Comparison of ENCODE assay signal across 1 cellular context in the genomic region with DNA sequence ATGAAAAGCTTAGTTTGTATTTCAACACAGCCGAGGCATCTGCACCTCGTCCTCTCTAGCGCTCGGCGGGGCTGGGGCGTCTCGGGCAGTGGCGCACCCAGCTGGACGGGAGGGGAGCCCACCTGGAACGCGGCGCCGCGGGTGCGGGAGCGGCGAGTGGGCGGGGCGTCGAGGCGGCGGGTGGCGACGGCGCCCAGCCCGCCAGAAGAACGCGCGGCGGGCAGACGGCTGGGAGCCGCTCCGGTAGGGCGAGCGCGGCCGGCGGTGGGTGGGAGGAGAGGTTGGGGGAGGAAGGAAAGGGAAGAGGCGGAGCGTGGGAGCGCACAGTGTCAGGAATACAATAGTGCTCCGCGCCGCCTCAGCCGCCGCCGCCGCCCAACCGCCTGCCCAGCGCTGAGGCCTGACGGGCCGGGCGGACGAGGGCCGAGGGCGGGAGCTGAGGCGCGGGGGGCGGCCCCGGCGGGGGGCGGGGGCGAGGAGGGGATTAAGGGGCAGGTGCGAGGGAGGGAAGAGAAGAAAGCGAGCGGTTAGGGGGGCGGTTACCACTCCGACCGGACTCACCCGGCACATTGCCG.
TF ChIP-seq lines count a peak whose summit lies in the region.

Gene JADE3, plus strand, starts transcription at position 324 of the 575 bp plus-strand sequence. CDS start 72,474 bp downstream, outside the sequence.

TF ChIP-seq in endothelial cell of umbilical vein, 7 proteins besides CTCF, POLR2A, EP300 and RAD21 (continued from another document):
- TF ChIP-seq JUN (IDR thresholded peaks at IDR 0.05; ENCODE audit: borderline replicate concordance, insufficient read depth, insufficient read length, low read depth) (no peak), GATA2 (IDR thresholded peaks at IDR 0.05; ENCODE audit: insufficient read depth, insufficient read length, low read depth, low read length) (no peak)
